ENCODE assay signal across 8 cellular contexts in the genomic region with DNA sequence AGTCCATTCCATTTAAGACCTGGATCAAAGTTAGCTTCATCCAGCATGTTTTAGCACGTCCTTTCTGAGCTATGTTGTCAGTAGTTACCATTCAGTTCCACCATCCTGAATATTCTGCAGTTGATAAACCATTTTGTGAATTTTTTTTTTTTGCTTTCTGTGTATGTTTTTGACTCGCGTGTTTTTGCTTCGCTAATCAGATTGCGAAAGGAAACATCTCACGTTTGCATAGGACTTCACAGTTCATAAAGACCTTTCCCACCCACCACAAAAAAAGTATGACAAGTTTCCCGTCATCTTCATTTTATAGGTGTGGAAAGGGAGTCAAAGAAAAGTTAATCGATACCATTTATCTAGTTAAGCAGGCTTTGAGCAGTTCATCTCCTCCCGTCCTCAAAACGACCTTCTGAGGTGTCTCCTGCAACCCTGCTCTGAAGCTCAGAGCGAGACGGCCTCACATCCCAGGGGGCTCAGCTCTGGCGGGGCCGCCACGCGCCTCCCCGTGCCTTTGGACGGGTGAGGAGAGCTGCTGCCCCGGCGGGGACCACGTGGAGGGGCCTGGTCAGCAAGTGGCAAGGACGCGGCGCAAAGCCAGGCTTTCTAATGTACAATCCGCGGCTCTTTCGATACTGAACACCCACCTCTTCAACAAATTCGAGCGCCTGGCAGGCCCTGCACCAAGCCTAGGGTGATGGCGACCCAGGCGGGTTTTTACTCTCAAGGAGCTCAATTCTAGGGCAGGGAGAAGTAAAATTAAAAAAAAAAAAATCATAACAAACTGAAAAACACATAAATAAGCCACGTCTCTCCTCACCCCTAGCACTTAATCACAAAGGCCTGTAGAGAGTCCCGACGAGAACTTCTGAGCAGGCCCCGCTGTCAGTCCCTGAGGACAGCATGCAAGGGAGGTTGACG. TPM values are rescaled to one million over a fixed set of nuclear protein-coding genes. Genes with fewer than 3 reads are reported as not detected.
DNase-seq lines count a peak whose midpoint lies in the region; ATAC-seq and TF ChIP-seq lines count a peak whose summit lies in the region.

No MANE protein-coding gene starts in this region.

- no peak for TF ChIP-seq CTCF in VCaP (conservative IDR thresholded peaks at IDR 0.05)
- no peak for TF ChIP-seq CTCF in endodermal cell (conservative IDR thresholded peaks at IDR 0.05)
- TF ChIP-seq CTCF in upper lobe of left lung (IDR thresholded peaks at IDR 0.05), result no peak

- H3K36me3 Mint-ChIP-seq in endodermal cell (ENCODE audit: low read depth), result peaks cover 7% of the 10 kb centered on the region

- no peaks in the 10 kb centered on the region for H3K4me1 ChIP-seq in endodermal cell (ENCODE audit: control insufficient read depth, insufficient read depth, low read length)
- peaks cover 4% of the 10 kb centered on the region for H3K4me1 ChIP-seq in mucosa of stomach (ENCODE audit: control insufficient read depth, insufficient read depth, low read length)
- H3K4me1 ChIP-seq in upper lobe of left lung, result peaks cover 17 to 27% (median 20%) of the 10 kb centered on the region in 4 donors

- H3K9me3 ChIP-seq in endodermal cell (ENCODE audit: control insufficient read depth, low read length) (peaks cover 4% of the 10 kb centered on the region), mucosa of stomach (ENCODE audit: control insufficient read depth, low read length) (no peaks in the 10 kb centered on the region), upper lobe of left lung (no peaks in the 10 kb centered on the region)

- peak; percentile 4 for DNase-seq in Caki2 (ENCODE audit: low read depth)
- DNase-seq in HEK293T (ENCODE audit: extremely low spot score), result no peak
- DNase-seq in endodermal cell, result peak; percentile 56
- peak; percentile 26 to 85 for DNase-seq in upper lobe of left lung
- no peak for DNase-seq in NOMO-1 treated with DMSO at 0.1 percent for 48 hours (lab: John Stamatoyannopoulos, UW; ENCODE audit: unreplicated experiment)

- peaks cover 9% of the 10 kb centered on the region for H3K4me1 Mint-ChIP-seq in endodermal cell

- no peak for TF ChIP-seq EP300 in upper lobe of left lung (IDR thresholded peaks at IDR 0.05)

- CTCF ChIA-PET in HEK293T (lab: Yijun Ruan, JAX), result no interaction called here

- no peaks in the 10 kb centered on the region for H3K27me3 ChIP-seq in endodermal cell (ENCODE audit: control insufficient read depth, insufficient read depth, low read length, poor library complexity, severe bottlenecking)
- no peaks in the 10 kb centered on the region for H3K27me3 ChIP-seq in mucosa of stomach (ENCODE audit: control insufficient read depth, insufficient read depth, low read length)
- no peaks in the 10 kb centered on the region for H3K27me3 ChIP-seq in upper lobe of left lung

- WGBS in endodermal cell (ENCODE audit: insufficient coverage in 1 of 2, insufficient read length in 1 of 2), 2 experiments, result 50 to 74% methylated on average over 8 to 36 of the region's 36 CpGs
- WGBS in upper lobe of left lung, 2 donors, result 38 to 57% methylated on average over 36 of the region's 36 CpGs

- peak overlapping the region; percentile 90 for H3K4me3 Mint-ChIP-seq in endodermal cell

- H3K4me3 ChIP-seq in endodermal cell (ENCODE audit: low read length) (peak overlapping the region; percentile 99), mucosa of stomach (ENCODE audit: low read length) (peak overlapping the region; percentile 44), upper lobe of left lung (peak overlapping the region; percentile 37 to 94 (median 87))

- H3K27ac ChIP-seq in VCaP, result peak overlapping the region; percentile 84
- H3K27ac ChIP-seq in endodermal cell (ENCODE audit: low read depth, low read length), result peak overlapping the region; percentile 93
- H3K27ac ChIP-seq in upper lobe of left lung, result peak overlapping the region; percentile 94 to 97 (median 95)

- in situ Hi-C loops in Caki2 (cut with HindIII; ENCODE audit: low pct_unique_long_range_greater_than_20kb, low sequenced_read_pairs), result no loop called here

- H3K36me3 ChIP-seq in endodermal cell (ENCODE audit: control insufficient read depth, insufficient read depth, low read length) (peaks cover 8% of the 10 kb centered on the region), mucosa of stomach (ENCODE audit: control insufficient read depth, insufficient read depth, low read length) (no peaks in the 10 kb centered on the region), upper lobe of left lung (no peaks in the 10 kb centered on the region)

- peak overlapping the region; percentile 57 for H3K9ac ChIP-seq in endodermal cell (ENCODE audit: extremely low read depth, low read length, poor library complexity, severe bottlenecking)
- H3K9ac ChIP-seq in mucosa of stomach (ENCODE audit: low read length), result peak overlapping the region; percentile 49

- H3K27me3 Mint-ChIP-seq in endodermal cell (ENCODE audit: insufficient read depth), result peaks cover 37% of the 10 kb centered on the region

- ATAC-seq in upper lobe of left lung (ENCODE audit: low FRiP score in 2 of 2) (peak in 1 of 2 donors; percentile 49), GM21381 (IDR thresholded peaks at IDR 0.05; ENCODE audit: unreplicated experiment) (no peak)

- H3K27ac Mint-ChIP-seq in endodermal cell, result peak overlapping the region; percentile 78

- POLR2A ChIA-PET in HEK293T (lab: Yijun Ruan, JAX), result interaction anchor here (2.1 kb wide), 1 partner anchor 139 kb away, joined by 10 read pairs; a partner anchor contains a TSS

- H3K9me3 Mint-ChIP-seq in endodermal cell, result peaks cover 16% of the 10 kb centered on the region

- TF ChIP-seq POLR2A in upper lobe of left lung (IDR thresholded peaks at IDR 0.05), result no peak

TF ChIP-seq in HEK293T, 16 proteins besides CTCF, POLR2A, EP300 and RAD21:
- TF ChIP-seq, protein P1, sequence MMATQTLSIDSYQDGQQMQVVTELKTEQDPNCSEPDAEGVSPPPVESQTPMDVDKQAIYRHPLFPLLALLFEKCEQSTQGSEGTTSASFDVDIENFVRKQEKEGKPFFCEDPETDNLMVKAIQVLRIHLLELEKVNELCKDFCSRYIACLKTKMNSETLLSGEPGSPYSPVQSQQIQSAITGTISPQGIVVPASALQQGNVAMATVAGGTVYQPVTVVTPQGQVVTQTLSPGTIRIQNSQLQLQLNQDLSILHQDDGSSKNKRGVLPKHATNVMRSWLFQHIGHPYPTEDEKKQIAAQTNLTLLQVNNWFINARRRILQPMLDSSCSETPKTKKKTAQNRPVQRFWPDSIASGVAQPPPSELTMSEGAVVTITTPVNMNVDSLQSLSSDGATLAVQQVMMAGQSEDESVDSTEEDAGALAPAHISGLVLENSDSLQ (IDR thresholded peaks at IDR 0.05), result peak; percentile 60
- TF ChIP-seq BHLHE40 (IDR thresholded peaks at IDR 0.05; ENCODE audit: borderline replicate concordance) (no peak), SP1 (IDR thresholded peaks at IDR 0.05) (no peak)

RNA-seq across cellular contexts. Expression of a gene that starts 1.0 kb away (rescaled TPM):
- 25.7 and 36.3 TPM in 2 replicates for total RNA-seq in Caki2 (2014; rRNA removed; shearing (Covaris generic); ENCODE audit: low replicate concordance)
- 10 to 100 TPM; 25.7 to 39.3 TPM for total RNA-seq in endodermal cell
- polyA plus RNA-seq in endodermal cell (2013, experiment 1 of 2), result 36.7 TPM
- polyA plus RNA-seq in endodermal cell (2013, experiment 2 of 2), result 36.0 TPM
- 10 to 100 TPM; 22.3 to 47.8 (median 25.7) TPM for total RNA-seq in upper lobe of left lung

RNA-seq across cellular contexts. Expression of a gene that starts 32.2 kb away (rescaled TPM):
- 1.4 and 1.5 TPM in 2 replicates for total RNA-seq in Caki2 (2014; rRNA removed; shearing (Covaris generic); ENCODE audit: low replicate concordance)
- total RNA-seq in endodermal cell (10 to 100 TPM; 12.0 to 12.5 TPM), upper lobe of left lung (10 to 100 TPM in 5 of 6 donors, 1 to 10 TPM in 1; 6.4 to 34.8 (median 13.6) TPM)
- polyA plus RNA-seq in endodermal cell (2013, experiment 1 of 2), result 14.5 TPM
- 16.1 TPM for polyA plus RNA-seq in endodermal cell (2013, experiment 2 of 2)

Comparison
In these comparisons a context has a peak if more than half of its experiments do, and no peak if none do; other contexts are left out.
1. DNase-seq: peak in Caki2 (single experiment), endodermal cell (single experiment) and upper lobe of left lung (2 of 2); none in HEK293T (single experiment) and NOMO-1 treated with DMSO at 0.1 percent for 48 hours (single experiment).
2. H3K4me3 ChIP-seq: peak in every context shown above with its lines; median percentile 99 in endodermal cell; 87 in upper lobe of left lung; 44 in mucosa of stomach.
3. Peak in every context shown above with its lines, with median percentiles within 50 percentile points of each other: H3K27ac ChIP-seq.